ENCODE assay signal across 22 cellular contexts in genomic region chr2:109707281-109708147, GRCh38.
"Had no signal": no experiment of that assay in that cellular context is flagged by ENCODE, and none has a peak within 500 bp of the region (broad histone marks: within the 10 kb centered on the region; RNA-seq: fewer than 3 reads in every experiment).

No MANE protein-coding gene starts in this region.

- H3K36me3 ChIP-seq: ascending aorta, brain microvascular endothelial cell, prostate gland, tibial artery had no signal

- FAIRE-seq: endometrium had no signal

- H3K4me3 Mint-ChIP-seq: activated CD8-positive, alpha-beta T cell treated with anti-CD3 and anti-CD28 coated beads, Interleukin-2, amount 10 ng/mL, durations not matched to agents 7 days and 5 days; activated T-helper 1 cell treated with anti-CD3 and anti-CD28 coated beads, Interleukin-12 subunit alpha, Interleukin-12 subunit beta, Interleukin-2, Interleukin-4 antibody, amounts not matched to agents 30 ng/mL and 10 ng/mL and 1 ng/mL, durations not matched to agents 14 hours and 24 hours and 36 hours; dendritic cell treated with granulocyte-macrophage colony-stimulating factor and Interleukin-4, amounts not matched to agents 40 ng/mL and 50 ng/mL, for 4 days; T-helper 2 cell treated with Interferon-gamma antibody and Interleukin-4, amounts not matched to agents 5 μg/mL and 100 μg/mL, for 36 hours had no signal

- H3K4me1 ChIP-seq: ascending aorta, prostate gland, tibial artery had no signal

- H3K4me3 ChIP-seq: ascending aorta, prostate gland, tibial artery had no signal

- DNase-seq: activated CD4-positive, alpha-beta T cell treated with anti-CD3 and anti-CD28 coated beads for 1 hour; activated CD4-positive, alpha-beta T cell treated with anti-CD3 and anti-CD28 coated beads, Interleukin-2, amount 50 U/mL, for 1 hour; activated CD8-positive, alpha-beta T cell treated with anti-CD3 and anti-CD28 coated beads, Interleukin-2, amount 10 ng/mL, durations not matched to agents 7 days and 5 days; activated gamma-delta T cell; activated naive CD4-positive, alpha-beta T cell treated with anti-CD3 and anti-CD28 coated beads, Interleukin-2, amount 50 U/mL, for 16 hours; brain microvascular endothelial cell; caudate nucleus; effector CD4-positive, alpha-beta T cell; foreskin melanocyte; hippocampal formation; mesenchymal stem cell; stimulated activated CD4-positive, alpha-beta T cell treated with anti-CD3 and anti-CD28 coated beads, Interleukin-4, amount 100 ng/mL, for 24 hours; stimulated activated naive CD4-positive, alpha-beta T cell treated with Interleukin-2 at 50 U/mL for 16 hours; substantia nigra; tibial artery had no signal

- H3K9me3 Mint-ChIP-seq: activated T-helper 1 cell treated with anti-CD3 and anti-CD28 coated beads, Interleukin-12 subunit alpha, Interleukin-12 subunit beta, Interleukin-2, Interleukin-4 antibody, amounts not matched to agents 30 ng/mL and 10 ng/mL and 1 ng/mL, durations not matched to agents 14 hours and 24 hours and 36 hours; dendritic cell treated with granulocyte-macrophage colony-stimulating factor and Interleukin-4, amounts not matched to agents 40 ng/mL and 50 ng/mL, for 4 days; T-helper 2 cell treated with Interferon-gamma antibody and Interleukin-4, amounts not matched to agents 5 μg/mL and 100 μg/mL, for 36 hours had no signal

- H3K27ac ChIP-seq: ascending aorta, brain microvascular endothelial cell, prostate gland, tibial artery, VCaP had no signal

- H3K9me3 ChIP-seq: ascending aorta, prostate gland, tibial artery had no signal

- ATAC-seq: activated CD8-positive, alpha-beta T cell treated with anti-CD3 and anti-CD28 coated beads, Interleukin-2, amount 10 ng/mL, durations not matched to agents 7 days and 5 days had no signal

- H3K27ac Mint-ChIP-seq: activated CD8-positive, alpha-beta T cell treated with anti-CD3 and anti-CD28 coated beads, Interleukin-2, amount 10 ng/mL, durations not matched to agents 7 days and 5 days; activated T-helper 1 cell treated with anti-CD3 and anti-CD28 coated beads, Interleukin-12 subunit alpha, Interleukin-12 subunit beta, Interleukin-2, Interleukin-4 antibody, amounts not matched to agents 30 ng/mL and 10 ng/mL and 1 ng/mL, durations not matched to agents 14 hours and 24 hours and 36 hours; dendritic cell treated with granulocyte-macrophage colony-stimulating factor and Interleukin-4, amounts not matched to agents 40 ng/mL and 50 ng/mL, for 4 days; T-helper 2 cell treated with Interferon-gamma antibody and Interleukin-4, amounts not matched to agents 5 μg/mL and 100 μg/mL, for 36 hours had no signal

- H3K27me3 ChIP-seq: ascending aorta, brain microvascular endothelial cell, tibial artery had no signal
